In the genomic region with DNA sequence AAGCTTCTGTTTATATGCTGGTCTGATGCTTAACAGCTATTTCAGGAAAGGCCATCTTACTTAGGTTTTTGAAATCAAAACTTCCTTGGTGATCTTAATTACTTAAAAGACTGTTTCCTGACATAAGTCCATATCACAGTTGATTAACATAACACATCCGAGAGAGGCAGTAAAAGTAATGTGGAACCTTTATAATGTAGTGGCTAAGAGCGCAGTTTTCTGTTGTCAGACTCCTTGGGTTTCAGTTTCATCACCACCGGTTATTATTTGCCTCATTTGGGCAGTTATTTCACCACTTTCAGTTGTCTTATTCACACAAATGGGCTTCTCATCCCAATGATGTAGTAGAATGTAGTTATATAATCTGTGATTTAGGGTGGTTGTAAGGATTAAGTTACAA, we compare ENCODE assay signal across 12 cellular contexts. TPM values are rescaled to one million over a fixed set of nuclear protein-coding genes. Genes with fewer than 3 reads are reported as not detected.
DNase-seq lines count a peak whose midpoint lies in the region; ATAC-seq lines count a peak whose summit lies in the region.
"Had no signal": no experiment of that assay in that cellular context is flagged by ENCODE, and none has a peak within 500 bp of the region (broad histone marks: within the 10 kb centered on the region; RNA-seq: fewer than 3 reads in every experiment).

No MANE protein-coding gene starts in this region.

- peak overlapping the region; percentile 9 for H3K27ac Mint-ChIP-seq in activated T-cell treated with anti-CD3 and anti-CD28 coated beads, Interleukin-2, amount 50 U/mL, for 72 hours
- peak overlapping the region; percentile 82 for H3K27ac Mint-ChIP-seq in stimulated activated memory B cell treated with anti-CD40 and anti-IgM and Interleukin-4, amounts not matched to agents 10 μg/mL and 1 μg/mL and 100 μg/mL, for 72 hours
- no peak overlapping the region for H3K27ac Mint-ChIP-seq in T-helper 2 cell treated with Interferon-gamma antibody and Interleukin-4, amounts not matched to agents 5 μg/mL and 100 μg/mL, for 36 hours

- peak overlapping the region in 1 of 2 donors; percentile 10 for H3K4me3 Mint-ChIP-seq in activated T-cell treated with anti-CD3 and anti-CD28 coated beads, Interleukin-2, amount 50 U/mL, for 72 hours
- H3K4me3 Mint-ChIP-seq in stimulated activated memory B cell treated with anti-CD40 and anti-IgM and Interleukin-4, amounts not matched to agents 10 μg/mL and 1 μg/mL and 100 μg/mL, for 72 hours = peak overlapping the region; percentile 70
- H3K4me3 Mint-ChIP-seq in T-helper 2 cell treated with Interferon-gamma antibody and Interleukin-4, amounts not matched to agents 5 μg/mL and 100 μg/mL, for 36 hours = no peak overlapping the region
- H3K4me3 Mint-ChIP-seq: neural crest cell had no signal

- DNase-seq in activated T-cell treated with anti-CD3 and anti-CD28 coated beads, Interleukin-2, amount 50 U/mL, for 72 hours = no peak
- DNase-seq in activated T-cell treated with anti-CD3 and anti-CD28 coated beads for 4 hours = no peak
- DNase-seq in NCI-H345 (lab: John Stamatoyannopoulos, UW) = no peak
- no peak for DNase-seq in T-helper 2 cell treated with Interferon-gamma antibody and Interleukin-4, amounts not matched to agents 5 μg/mL and 100 μg/mL, for 36 hours (ENCODE audit: low spot score)
- no peak for DNase-seq in kidney tubule cell (ENCODE audit: low spot score)
- DNase-seq: amniotic stem cell, NCI-H2081 treated with DMSO at 0.1 percent for 48 hours, T1000 had no signal

- ATAC-seq in activated T-cell treated with anti-CD3 and anti-CD28 coated beads, Interleukin-2, amount 50 U/mL, for 72 hours (replicated peaks in 1 of 2) = no peak
- ATAC-seq in HG02610 (IDR thresholded peaks at IDR 0.05; ENCODE audit: unreplicated experiment) (peak; percentile 78), HG03575 (IDR thresholded peaks at IDR 0.05; ENCODE audit: extremely low read depth, insufficient number of reproducible peaks, low FRiP score, unreplicated experiment) (peak; percentile 47)
- peak; percentile 51 for ATAC-seq in stimulated activated memory B cell treated with anti-CD40 and anti-IgM and Interleukin-4, amounts not matched to agents 10 μg/mL and 1 μg/mL and 100 μg/mL, for 72 hours

- no peaks in the 10 kb centered on the region for H3K27me3 Mint-ChIP-seq in activated T-cell treated with anti-CD3 and anti-CD28 coated beads, Interleukin-2, amount 50 U/mL, for 72 hours (ENCODE audit: low read depth)
- H3K27me3 Mint-ChIP-seq in stimulated activated memory B cell treated with anti-CD40 and anti-IgM and Interleukin-4, amounts not matched to agents 10 μg/mL and 1 μg/mL and 100 μg/mL, for 72 hours = no peaks in the 10 kb centered on the region
- H3K27me3 Mint-ChIP-seq in T-helper 2 cell treated with Interferon-gamma antibody and Interleukin-4, amounts not matched to agents 5 μg/mL and 100 μg/mL, for 36 hours (ENCODE audit: low read depth) = no peaks in the 10 kb centered on the region

- peaks cover 39% of the 10 kb centered on the region for H3K4me1 Mint-ChIP-seq in activated T-cell treated with anti-CD3 and anti-CD28 coated beads, Interleukin-2, amount 50 U/mL, for 72 hours (ENCODE audit: low read depth)
- peaks cover 43% of the 10 kb centered on the region for H3K4me1 Mint-ChIP-seq in stimulated activated memory B cell treated with anti-CD40 and anti-IgM and Interleukin-4, amounts not matched to agents 10 μg/mL and 1 μg/mL and 100 μg/mL, for 72 hours
- peaks cover 12% of the 10 kb centered on the region for H3K4me1 Mint-ChIP-seq in T-helper 2 cell treated with Interferon-gamma antibody and Interleukin-4, amounts not matched to agents 5 μg/mL and 100 μg/mL, for 36 hours (ENCODE audit: low read depth)
- H3K4me1 Mint-ChIP-seq: neural crest cell had no signal

- H3K36me3 Mint-ChIP-seq in activated T-cell treated with anti-CD3 and anti-CD28 coated beads, Interleukin-2, amount 50 U/mL, for 72 hours (ENCODE audit: insufficient read depth in 2 of 2) = peaks cover 0 to 15% of the 10 kb centered on the region in 2 donors
- H3K36me3 Mint-ChIP-seq in stimulated activated memory B cell treated with anti-CD40 and anti-IgM and Interleukin-4, amounts not matched to agents 10 μg/mL and 1 μg/mL and 100 μg/mL, for 72 hours = peaks cover 26% of the 10 kb centered on the region
- peaks cover 17% of the 10 kb centered on the region for H3K36me3 Mint-ChIP-seq in T-helper 2 cell treated with Interferon-gamma antibody and Interleukin-4, amounts not matched to agents 5 μg/mL and 100 μg/mL, for 36 hours (ENCODE audit: low read depth)

- H3K9me3 Mint-ChIP-seq in activated T-cell treated with anti-CD3 and anti-CD28 coated beads, Interleukin-2, amount 50 U/mL, for 72 hours = no peaks in the 10 kb centered on the region
- H3K9me3 Mint-ChIP-seq in stimulated activated memory B cell treated with anti-CD40 and anti-IgM and Interleukin-4, amounts not matched to agents 10 μg/mL and 1 μg/mL and 100 μg/mL, for 72 hours = no peaks in the 10 kb centered on the region
- no peaks in the 10 kb centered on the region for H3K9me3 Mint-ChIP-seq in T-helper 2 cell treated with Interferon-gamma antibody and Interleukin-4, amounts not matched to agents 5 μg/mL and 100 μg/mL, for 36 hours
- H3K9me3 Mint-ChIP-seq: neural crest cell had no signal

RNA-seq across cellular contexts. Expression of gene TBC1D15, which starts 30.9 kb away (rescaled TPM):
- 10 to 100 TPM; 78.5 to 81.2 TPM for total RNA-seq in activated T-cell treated with anti-CD3 and anti-CD28 coated beads, Interleukin-2, amount 50 U/mL, for 72 hours

Comparison
In these comparisons a context has a peak if more than half of its experiments do, and no peak if none do; other contexts are left out.
1. ATAC-seq: peak in HG02610 (single experiment), HG03575 (single experiment) and stimulated activated memory B cell treated with anti-CD40 and anti-IgM and Interleukin-4, amounts not matched to agents 10 μg/mL and 1 μg/mL and 100 μg/mL, for 72 hours (single experiment); none in activated T-cell treated with anti-CD3 and anti-CD28 coated beads, Interleukin-2, amount 50 U/mL, for 72 hours (0 of 2).